In genomic region chr6:28089054-28089453, GRCh38 we compare ENCODE assay signal across 19 cellular contexts. TPM values are rescaled to one million over a fixed set of nuclear protein-coding genes. Genes with fewer than 3 reads are reported as not detected.
DNase-seq lines count a peak whose midpoint lies in the region; ATAC-seq, FAIRE-seq and TF ChIP-seq lines count a peak whose summit lies in the region.
"Had no signal": no experiment of that assay in that cellular context is flagged by ENCODE, and none has a peak within 500 bp of the region (broad histone marks: within the 10 kb centered on the region; RNA-seq: fewer than 3 reads in every experiment).

No MANE protein-coding gene starts in this region.

- H3K36me3 ChIP-seq in Caco-2 (ENCODE audit: control insufficient read depth, insufficient read depth, low read length): peaks cover 9% of the 10 kb centered on the region
- H3K36me3 ChIP-seq in HEK293 (ENCODE audit: control insufficient read depth in 2 of 2, insufficient read depth in 1 of 2, low read length in 2 of 2): peaks cover 0 to 43% of the 10 kb centered on the region in 2 experiments; a peak in 2 of 3 replicates
- peaks cover 8% of the 10 kb centered on the region for H3K36me3 ChIP-seq in bronchial epithelial cell (ENCODE audit: control insufficient read depth, insufficient read depth, low read length)
- peaks cover 4% of the 10 kb centered on the region for H3K36me3 ChIP-seq in mesendoderm (ENCODE audit: control insufficient read depth, insufficient read depth, low read length)
- H3K36me3 ChIP-seq in PC-3 (ENCODE audit: low read depth, low read length): peaks cover 64% of the 10 kb centered on the region

- peak; percentile 7 for FAIRE-seq in bronchial epithelial cell (lab: Jason Lieb, UNC)
- FAIRE-seq: GM12892, GM19239 had no signal

- H4K5ac ChIP-seq in mesendoderm (ENCODE audit: low read length): no peak overlapping the region

- H3K27ac ChIP-seq in HEK293 (ENCODE audit: extremely low read depth, low read depth, low read length) (no peak overlapping the region), mesendoderm (ENCODE audit: low read depth, low read length) (no peak overlapping the region), PC-3 (ENCODE audit: low read length) (no peak overlapping the region)
- H3K27ac ChIP-seq: C4-2B had no signal

- no peak overlapping the region for H2BK120ac ChIP-seq in mesendoderm (ENCODE audit: low read depth, low read length)

- no peaks in the 10 kb centered on the region for H4K20me1 ChIP-seq in PC-3 (ENCODE audit: low read length)

- H3K79me2 ChIP-seq in mesendoderm (ENCODE audit: control insufficient read depth, insufficient read depth, low read length) (no peaks in the 10 kb centered on the region), PC-3 (ENCODE audit: low read length) (peaks cover under 1% of the 10 kb centered on the region; the same call in 1 of the 2 replicates)

- CTCF ChIA-PET in Caco-2 (lab: Charles Lee): interaction anchor here (1.3 kb wide), 1 partner anchor 16 kb away, joined by 3 read pairs; no protein-coding TSS in a partner anchor
- CTCF ChIA-PET in HEK293 (lab: Yijun Ruan, JAX): interaction anchor here (0.5 to 0.8 kb wide), 2 partner anchors 267 to 631 kb away, joined by 3 read pairs; no protein-coding TSS in a partner anchor
- CTCF ChIA-PET in PC-3 (lab: Charles Lee): no interaction called here

- POLR2A ChIA-PET in Caco-2 (lab: Charles Lee): no interaction called here
- POLR2A ChIA-PET in HEK293 (lab: Yijun Ruan, JAX): interaction anchor here (0.8 kb wide), 1 partner anchor 16 kb away, joined by 3 read pairs; no protein-coding TSS in a partner anchor
- POLR2A ChIA-PET in PC-3 (lab: Charles Lee; ENCODE audit: unreplicated experiment): interaction anchor here (0.5 kb wide), 1 partner anchor 1890 kb away, joined by 4 read pairs; a partner anchor contains a TSS

- peaks cover 50% of the 10 kb centered on the region for H3K36me3 Mint-ChIP-seq in Caco-2 (ENCODE audit: insufficient read depth, unreplicated experiment)

- no peak overlapping the region for H3K9ac ChIP-seq in mesendoderm (ENCODE audit: low read length)
- no peak overlapping the region for H3K9ac ChIP-seq in PC-3 (ENCODE audit: low read length)

- TF ChIP-seq CTCF in Caco-2 (IDR thresholded peaks at IDR 0.05; ENCODE audit: insufficient read depth in 1 of 2, low read depth in 1 of 2, low read length in 1 of 2, severe bottlenecking in 1 of 2, unreplicated experiment in 1 of 2) (no peak), HEK293 (tag by site-specific recombination; IDR thresholded peaks at IDR 0.05) (no peak), bronchial epithelial cell (IDR thresholded peaks at IDR 0.05; ENCODE audit: insufficient read depth, low read length, severe bottlenecking) (no peak), PC-3 (conservative IDR thresholded peaks at IDR 0.05; ENCODE audit: low read depth, low read length) (no peak)

- BruUV-seq in Caco-2 (replicated peaks; lab: Mats Ljungman, UMichigan) (TSS peak; percentile 0), PC-3 (replicated peaks; lab: Mats Ljungman, UMichigan) (no TSS peak)

- ATAC-seq in PC-3: no peak
- ATAC-seq in GM21737 (IDR thresholded peaks at IDR 0.05; ENCODE audit: unreplicated experiment): no peak
- ATAC-seq: CD8-positive, alpha-beta T cell; GM23338 had no signal

- H3K56ac ChIP-seq in mesendoderm (ENCODE audit: low read length): no peak overlapping the region

- H3K27ac Mint-ChIP-seq in Caco-2 (ENCODE audit: unreplicated experiment): no peak overlapping the region
- H3K27ac Mint-ChIP-seq: CD4-positive, CD25-positive, alpha-beta regulatory T cell; CD8-positive, alpha-beta T cell; GM23338; H9 had no signal

- H2AK5ac ChIP-seq in mesendoderm (ENCODE audit: low read length): no peak overlapping the region

- H3F3A ChIP-seq in PC-3 (ENCODE audit: low read length, unreplicated experiment): no peaks in the 10 kb centered on the region

- H3K4me3 ChIP-seq in Caco-2 (ENCODE audit: low read depth, low read length) (no peak overlapping the region), HEK293 (ENCODE audit: low read depth, low read length) (no peak overlapping the region), bronchial epithelial cell (ENCODE audit: low read depth, low read length) (no peak overlapping the region), mesendoderm (ENCODE audit: low read length) (peak overlapping the region; percentile 21), PC-3 (ENCODE audit: low read length) (no peak overlapping the region; the same call in 1 of the 2 replicates)
- H3K4me3 ChIP-seq: GM23338 had no signal

- no peak overlapping the region for H4K8ac ChIP-seq in mesendoderm (ENCODE audit: low read depth, low read length)

- intact Hi-C loops in Caco-2 (cut with micrococcal nuclease; ENCODE audit: unreplicated experiment) (no loop called here), PC-3 (cut with micrococcal nuclease) (loop anchor here (10.0 kb wide), 1 partner anchor 254 kb away; a partner anchor contains a TSS)

- H3K9me3 Mint-ChIP-seq in Caco-2 (ENCODE audit: unreplicated experiment): peaks cover 28% of the 10 kb centered on the region

- no peaks in the 10 kb centered on the region for H3K4me1 ChIP-seq in Caco-2
- no peaks in the 10 kb centered on the region for H3K4me1 ChIP-seq in HEK293 (ENCODE audit: control insufficient read depth, insufficient read depth, low read length)
- no peaks in the 10 kb centered on the region for H3K4me1 ChIP-seq in mesendoderm (ENCODE audit: control insufficient read depth, low read depth, low read length)
- H3K4me1 ChIP-seq in PC-3 (ENCODE audit: insufficient read depth, low read length): no peaks in the 10 kb centered on the region

- H3K18ac ChIP-seq in mesendoderm (ENCODE audit: low read length): no peak overlapping the region

- H3K27me3 Mint-ChIP-seq in Caco-2 (ENCODE audit: insufficient read depth, unreplicated experiment): no peaks in the 10 kb centered on the region

- H3K4ac ChIP-seq in mesendoderm (ENCODE audit: low read depth, low read length): no peak overlapping the region

- H2AFZ ChIP-seq in PC-3 (ENCODE audit: low read length): no peak overlapping the region
- H2AFZ ChIP-seq: GM23338 had no signal

- H3K79me1 ChIP-seq in mesendoderm (ENCODE audit: low read length): no peaks in the 10 kb centered on the region

- no peak overlapping the region for H3K4me3 Mint-ChIP-seq in Caco-2 (ENCODE audit: unreplicated experiment)
- H3K4me3 Mint-ChIP-seq: CD4-positive, CD25-positive, alpha-beta regulatory T cell; CD8-positive, alpha-beta T cell; GM23338; H9 had no signal

- H2BK15ac ChIP-seq in mesendoderm (replicated peaks; ENCODE audit: low read depth): no peak overlapping the region

- H3K9me3 ChIP-seq in Caco-2 (peaks cover 21% of the 10 kb centered on the region), HEK293 (ENCODE audit: control insufficient read depth, insufficient read depth, low read depth, low read length) (no peaks in the 10 kb centered on the region), PC-3 (ENCODE audit: low read length) (peaks cover 29% of the 10 kb centered on the region)

- H3K4me2 ChIP-seq in mesendoderm (ENCODE audit: low read length) (no peak overlapping the region), PC-3 (ENCODE audit: low read length) (no peak overlapping the region)
- H3K4me2 ChIP-seq: GM23338 had no signal

- no peak for DNase-seq in Caco-2
- no peak for DNase-seq in bronchial epithelial cell (ENCODE audit: low read depth)
- peak; percentile 6 for DNase-seq in mesendoderm
- no peak for DNase-seq in PC-3
- no peak for DNase-seq in Kasumi-1 (lab: John Stamatoyannopoulos, UW)
- DNase-seq: Calu3; CD4-positive, CD25-positive, alpha-beta regulatory T cell; CD8-positive, alpha-beta T cell; DMS53; DMS79 treated with DMSO at 0.1 percent for 48 hours; GF-D8; H9 had no signal

- no peaks in the 10 kb centered on the region for H3K9me2 ChIP-seq in PC-3 (replicated peaks; ENCODE audit: low read length)

- H3K23ac ChIP-seq in mesendoderm (ENCODE audit: low read length): no peak overlapping the region

- H3K4me1 Mint-ChIP-seq in Caco-2 (ENCODE audit: low read depth, unreplicated experiment): no peaks in the 10 kb centered on the region
- H3K4me1 Mint-ChIP-seq: GM23338, H9 had no signal

- WGBS in mesendoderm (ENCODE audit: extremely low coverage, insufficient coverage, low lambda C conversion rate): no CpG with 5 or more reads among the region's 5 CpGs

- H2BK5ac ChIP-seq in mesendoderm (ENCODE audit: low read length): no peak overlapping the region

- H3K27me3 ChIP-seq in Caco-2 (replicated peaks; ENCODE audit: control insufficient read depth, insufficient read depth, low read length) (no peaks in the 10 kb centered on the region), bronchial epithelial cell (ENCODE audit: control insufficient read depth, insufficient read depth, low read length) (no peaks in the 10 kb centered on the region), mesendoderm (ENCODE audit: insufficient read depth, low read length, poor library complexity) (no peaks in the 10 kb centered on the region), PC-3 (ENCODE audit: low read length) (no peaks in the 10 kb centered on the region)

TF ChIP-seq in HEK293, 187 proteins besides CTCF, POLR2A, EP300 and RAD21:
- TF ChIP-seq ZNF48 (tag by site-specific recombination; IDR thresholded peaks at IDR 0.05) (no peak), SETDB1 (IDR thresholded peaks at IDR 0.05; ENCODE audit: insufficient read length, low read length) (peak; percentile 97)

RNA-seq across cellular contexts. Expression of gene ZNF165, which starts 8.7 kb away (rescaled TPM):
- total RNA-seq in Caco-2 (2022): 9.2 and 11.0 TPM in 2 replicates
- total RNA-seq in bronchial epithelial cell: 2.6 and 4.7 TPM in 2 replicates
- polyA plus RNA-seq in mesendoderm (2013, experiment 1 of 2): 4.6 TPM
- 4.7 TPM for polyA plus RNA-seq in mesendoderm (2013, experiment 2 of 2)
- 8.9 and 12.1 TPM in 2 replicates for total RNA-seq in PC-3 (2014; rRNA removed)

RNA-seq across cellular contexts. Expression of gene ZSCAN16, which starts 35.4 kb away (rescaled TPM):
- total RNA-seq in Caco-2 (2022) (5.8 and 6.7 TPM in 2 replicates), bronchial epithelial cell (9.5 and 11.1 TPM in 2 replicates), PC-3 (2014; rRNA removed) (4.5 and 8.1 TPM in 2 replicates)
- polyA plus RNA-seq in mesendoderm (2013, experiment 1 of 2): 8.8 TPM
- polyA plus RNA-seq in mesendoderm (2013, experiment 2 of 2): 9.4 TPM
- total RNA-seq: G401 had no signal

RNA-seq across cellular contexts. Expression of gene ZKSCAN8, which starts 52.6 kb away (rescaled TPM):
- total RNA-seq in Caco-2 (2022): 15.6 and 17.0 TPM in 2 replicates
- 6.4 and 9.7 TPM in 2 replicates for total RNA-seq in bronchial epithelial cell
- 10.2 TPM for polyA plus RNA-seq in mesendoderm (2013, experiment 1 of 2)
- 10.4 TPM for polyA plus RNA-seq in mesendoderm (2013, experiment 2 of 2)
- total RNA-seq in PC-3 (2014; rRNA removed): 10.3 and 12.0 TPM in 2 replicates
